15 cellular contexts compared by ENCODE assay signal in the genomic region with DNA sequence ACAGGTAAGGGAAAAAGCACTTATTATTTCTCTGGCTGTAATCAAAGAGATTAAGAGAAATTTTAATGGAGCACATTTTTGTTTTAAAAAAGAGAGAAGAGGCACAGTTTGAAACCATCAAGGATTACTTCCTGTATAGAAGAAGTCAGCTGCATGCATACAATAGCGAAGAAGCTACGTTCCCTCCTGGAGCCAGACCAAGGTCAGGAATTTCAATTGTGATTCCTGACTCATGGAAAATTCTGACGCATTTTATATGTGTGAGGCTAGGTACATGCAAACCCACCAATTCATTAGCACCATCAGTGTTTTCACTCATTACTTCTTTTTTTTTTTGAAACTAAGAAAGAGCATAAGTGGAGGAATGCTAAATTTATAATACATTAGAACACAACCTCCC.
A peak's percentile ranks its signal among the peaks of the same experiment; 100 is the strongest.
DNase-seq lines count a peak whose midpoint lies in the region; FAIRE-seq and TF ChIP-seq lines count a peak whose summit lies in the region.
"Had no signal": no experiment of that assay in that cellular context is flagged by ENCODE, and none has a peak within 500 bp of the region (broad histone marks: within the 10 kb centered on the region; RNA-seq: fewer than 3 reads in every experiment).

No MANE protein-coding gene starts in this region.

- H3K4me3 ChIP-seq in left ventricle myocardium inferior (no peak overlapping the region), right atrium auricular region (no peak overlapping the region), cardiac fibroblast (replicated peaks in 1 of 2; ENCODE audit: low read depth in 2 of 2, low read length in 2 of 2) (no peak overlapping the region), iPS-20b (ENCODE audit: low read length) (no peak overlapping the region)
- H3K4me3 ChIP-seq: left lung, smooth muscle cell had no signal

- H3K36me3 ChIP-seq in left ventricle myocardium inferior = no peaks in the 10 kb centered on the region
- no peaks in the 10 kb centered on the region for H3K36me3 ChIP-seq in right atrium auricular region
- no peaks in the 10 kb centered on the region for H3K36me3 ChIP-seq in iPS-20b (ENCODE audit: insufficient read depth, low read depth, low read length)
- H3K36me3 ChIP-seq: left lung had no signal

- intact Hi-C loops in left ventricle myocardium inferior (cut with micrococcal nuclease) = no loop called here

- H3K27ac ChIP-seq in left ventricle myocardium inferior (replicated peaks) = peak overlapping the region; percentile 44
- H3K27ac ChIP-seq in right atrium auricular region = no peak overlapping the region
- H3K27ac ChIP-seq in iPS-20b (ENCODE audit: low read length) = no peak overlapping the region

- no peak for TF ChIP-seq CTCF in left ventricle myocardium inferior (IDR thresholded peaks at IDR 0.05; ENCODE audit: borderline replicate concordance)
- no peak for TF ChIP-seq CTCF in right atrium auricular region (IDR thresholded peaks at IDR 0.05)
- TF ChIP-seq CTCF in cardiac fibroblast (IDR thresholded peaks at IDR 0.05; ENCODE audit: low read depth, low read length) = no peak

- H3K9ac ChIP-seq in iPS-20b (ENCODE audit: low read depth, low read length) = peak overlapping the region; percentile 21; the same call in 1 of the 2 replicates

- H3K4me1 ChIP-seq in left ventricle myocardium inferior = peaks cover 25% of the 10 kb centered on the region
- H3K4me1 ChIP-seq in right atrium auricular region = peaks cover 0 to 17% of the 10 kb centered on the region in 2 donors
- peaks cover 17% of the 10 kb centered on the region for H3K4me1 ChIP-seq in iPS-20b (ENCODE audit: insufficient read depth, low read length)
- H3K4me1 ChIP-seq: left lung had no signal

- no peaks in the 10 kb centered on the region for H3K27me3 ChIP-seq in left ventricle myocardium inferior (ENCODE audit: low read depth)
- H3K27me3 ChIP-seq in right atrium auricular region = no peaks in the 10 kb centered on the region
- H3K27me3 ChIP-seq in iPS-20b (ENCODE audit: insufficient read depth, low read length) = no peaks in the 10 kb centered on the region
- H3K27me3 ChIP-seq: left lung had no signal

- no peak for DNase-seq in left ventricle myocardium inferior
- DNase-seq in right atrium auricular region (ENCODE audit: low spot score) = no peak
- DNase-seq in cardiac fibroblast (ENCODE audit: low read depth in 2 of 2) = peak; percentile 78 to 91
- no peak for DNase-seq in NCI-H146 (lab: John Stamatoyannopoulos, UW)
- no peak for DNase-seq in NCI-H510A treated with DMSO at 0.1 percent for 48 hours (lab: John Stamatoyannopoulos, UW)
- no peak for DNase-seq in NOMO-1 (lab: John Stamatoyannopoulos, UW; ENCODE audit: unreplicated experiment in 2 of 2)
- no peak for DNase-seq in HTR-8/SVneo (ENCODE audit: insufficient read length, low spot score)
- DNase-seq: activated CD4-positive, alpha-beta T cell treated with anti-CD3 and anti-CD28 coated beads for 1 hour; activated T-cell treated with anti-CD3 and anti-CD28 coated beads, Interleukin-2, amount 50 U/mL, for 1 hour; COR-L47; left lung; NCI-H1105 treated with DMSO at 0.1 percent for 48 hours; NCI-H345 had no signal

- FAIRE-seq in HTR-8/SVneo (lab: Jason Lieb, UNC) = no peak

- H3K9me3 ChIP-seq in left ventricle myocardium inferior (replicated peaks) (no peaks in the 10 kb centered on the region), right atrium auricular region (no peaks in the 10 kb centered on the region), iPS-20b (ENCODE audit: insufficient read depth, low read depth, low read length) (no peaks in the 10 kb centered on the region)
- H3K9me3 ChIP-seq: left lung had no signal

Comparison
In these comparisons a context has a peak if more than half of its experiments do, and no peak if none do; other contexts are left out.
1. DNase-seq: peak in cardiac fibroblast (2 of 2); none in left ventricle myocardium inferior (single experiment), right atrium auricular region (single experiment), NCI-H146 (single experiment), NCI-H510A treated with DMSO at 0.1 percent for 48 hours (single experiment), NOMO-1 (0 of 2) and HTR-8/SVneo (single experiment).